ENCODE assay signal across 26 cellular contexts in genomic region chr1:165635823-165636222, GRCh38. TPM values are rescaled to one million over a fixed set of nuclear protein-coding genes. Genes with fewer than 3 reads are reported as not detected.
A peak's percentile ranks its signal among the peaks of the same experiment; 100 is the strongest.
DNase-seq lines count a peak whose midpoint lies in the region; FAIRE-seq and TF ChIP-seq lines count a peak whose summit lies in the region.
"Had no signal": no experiment of that assay in that cellular context is flagged by ENCODE, and none has a peak within 500 bp of the region (broad histone marks: within the 10 kb centered on the region; RNA-seq: fewer than 3 reads in every experiment).

No MANE protein-coding gene starts in this region.

- no peak overlapping the region for H3K9ac ChIP-seq in Loucy (ENCODE audit: low read depth, low read length, poor library complexity, severe bottlenecking)
- H3K9ac ChIP-seq: SK-N-SH had no signal

- H3K4me1 ChIP-seq in Loucy (ENCODE audit: insufficient read depth, low read length, poor library complexity, severe bottlenecking) (peaks cover 38% of the 10 kb centered on the region), thyroid gland (peaks cover 68 to 82% of the 10 kb centered on the region in 2 donors), suprapubic skin (peaks cover 56% of the 10 kb centered on the region)

- no peaks in the 10 kb centered on the region for H3F3A ChIP-seq in Loucy (ENCODE audit: low read depth)

- no peak for FAIRE-seq in GM12891 (lab: Jason Lieb, UNC)
- FAIRE-seq: G401.6, HepG2, K562 had no signal

- TF ChIP-seq POLR2A in GM12891 (IDR thresholded peaks at IDR 0.05; ENCODE audit: low read depth, low read length) (no peak), thyroid gland (IDR thresholded peaks at IDR 0.05) (no peak), suprapubic skin (IDR thresholded peaks at IDR 0.05) (no peak)

- DNase-seq in GM12891 (ENCODE audit: insufficient read length, low spot score): no peak
- peak; percentile 28 for DNase-seq in germinal center (ENCODE audit: low spot score)
- no peak for DNase-seq in thyroid gland
- DNase-seq in DMS 273 (lab: John Stamatoyannopoulos, UW; ENCODE audit: unreplicated experiment): no peak
- no peak for DNase-seq in nucleus accumbens (lab: John Stamatoyannopoulos, UW)
- DNase-seq in suprapubic skin (ENCODE audit: low spot score in 2 of 2): no peak
- DNase-seq: ACHN; CD8-positive, alpha-beta T cell; DMS153; H9; HFFc6; MV-4-11; NCI-H1694; NCI-H2081; NCI-H2171; NCI-H345; NCI-H524 treated with DMSO at 0.1 percent for 48 hours; NCI-H82; SHP77 treated with DMSO at 0.1 percent for 48 hours; SK-N-SH had no signal

- no peaks in the 10 kb centered on the region for H3K36me3 ChIP-seq in Loucy (ENCODE audit: insufficient read depth, low read length)
- peaks cover 0 to 14% of the 10 kb centered on the region in 2 donors for H3K36me3 ChIP-seq in thyroid gland
- peaks cover 13% of the 10 kb centered on the region for H3K36me3 ChIP-seq in suprapubic skin

- H3K4me3 ChIP-seq in Loucy (ENCODE audit: low read length, poor library complexity, severe bottlenecking) (no peak overlapping the region), thyroid gland (replicated peaks in 1 of 3) (no peak overlapping the region), suprapubic skin (no peak overlapping the region)
- H3K4me3 ChIP-seq: K562 had no signal

- no peak overlapping the region for H2AFZ ChIP-seq in Loucy (ENCODE audit: low read length)

- TF ChIP-seq CTCF in Loucy (conservative IDR thresholded peaks at IDR 0.05; ENCODE audit: low read length): no peak
- no peak for TF ChIP-seq CTCF in thyroid gland (IDR thresholded peaks at IDR 0.05)
- TF ChIP-seq CTCF in suprapubic skin (IDR thresholded peaks at IDR 0.05): no peak

- peaks cover 16% of the 10 kb centered on the region for H3K79me2 ChIP-seq in Loucy (ENCODE audit: insufficient read depth, low read length)

- peak overlapping the region; percentile 40 for H3K4me2 ChIP-seq in Loucy (ENCODE audit: low read depth, low read length, poor library complexity, severe bottlenecking)
- H3K4me2 ChIP-seq: SK-N-SH had no signal

- no peaks in the 10 kb centered on the region for H4K20me1 ChIP-seq in Loucy (ENCODE audit: insufficient read depth, low read length, poor library complexity, severe bottlenecking)

- intact Hi-C loops in thyroid gland (cut with DNase I): no loop called here

- H3K27me3 ChIP-seq in Loucy (ENCODE audit: insufficient read depth, low read length, poor library complexity, severe bottlenecking) (no peaks in the 10 kb centered on the region), thyroid gland (no peaks in the 10 kb centered on the region), suprapubic skin (no peaks in the 10 kb centered on the region)

- WGBS in thyroid gland, 2 donors: 71 to 95% methylated on average over 2 of the region's 2 CpGs
- 49% methylated on average over 2 of the region's 2 CpGs for WGBS in suprapubic skin

- H3K9me3 ChIP-seq in Loucy (ENCODE audit: insufficient read depth, low read depth, low read length) (no peaks in the 10 kb centered on the region), thyroid gland (no peaks in the 10 kb centered on the region), suprapubic skin (no peaks in the 10 kb centered on the region)
- H3K9me3 ChIP-seq: SK-N-SH had no signal

- H3K9me2 ChIP-seq in Loucy (replicated peaks; ENCODE audit: low read depth, low read length): no peaks in the 10 kb centered on the region
- H3K9me2 ChIP-seq: SK-N-SH had no signal

- H3K27ac ChIP-seq in thyroid gland (peak overlapping the region in 2 of 3 donors; percentile 78 to 93), suprapubic skin (no peak overlapping the region)
- H3K27ac ChIP-seq: HL-60, RWPE1 had no signal

- TF ChIP-seq EP300 in suprapubic skin (IDR thresholded peaks at IDR 0.05): no peak

TF ChIP-seq in GM12891, 5 proteins besides CTCF, POLR2A, EP300 and RAD21:
- TF ChIP-seq PAX5 (IDR thresholded peaks at IDR 0.05; ENCODE audit: insufficient read depth, low read length, severe bottlenecking): no peak
- TF ChIP-seq SPI1 (IDR thresholded peaks at IDR 0.05; ENCODE audit: low read depth, low read length): peak; percentile 82
TF ChIP-seq in GM12891: peak in this region for 1.

RNA-seq across cellular contexts. Expression of gene MGST3, which starts 4.8 kb away (rescaled TPM):
- polyA plus RNA-seq in GM12891 (2012; ENCODE audit: low read depth, missing spikeins): 72.7 TPM
- total RNA-seq in thyroid gland (100 to 1,000 TPM; 146 to 366 (median 307) TPM), suprapubic skin (100 to 1,000 TPM; 111 to 178 (median 135) TPM)
